2 cellular contexts compared by ENCODE assay signal in the genomic region with DNA sequence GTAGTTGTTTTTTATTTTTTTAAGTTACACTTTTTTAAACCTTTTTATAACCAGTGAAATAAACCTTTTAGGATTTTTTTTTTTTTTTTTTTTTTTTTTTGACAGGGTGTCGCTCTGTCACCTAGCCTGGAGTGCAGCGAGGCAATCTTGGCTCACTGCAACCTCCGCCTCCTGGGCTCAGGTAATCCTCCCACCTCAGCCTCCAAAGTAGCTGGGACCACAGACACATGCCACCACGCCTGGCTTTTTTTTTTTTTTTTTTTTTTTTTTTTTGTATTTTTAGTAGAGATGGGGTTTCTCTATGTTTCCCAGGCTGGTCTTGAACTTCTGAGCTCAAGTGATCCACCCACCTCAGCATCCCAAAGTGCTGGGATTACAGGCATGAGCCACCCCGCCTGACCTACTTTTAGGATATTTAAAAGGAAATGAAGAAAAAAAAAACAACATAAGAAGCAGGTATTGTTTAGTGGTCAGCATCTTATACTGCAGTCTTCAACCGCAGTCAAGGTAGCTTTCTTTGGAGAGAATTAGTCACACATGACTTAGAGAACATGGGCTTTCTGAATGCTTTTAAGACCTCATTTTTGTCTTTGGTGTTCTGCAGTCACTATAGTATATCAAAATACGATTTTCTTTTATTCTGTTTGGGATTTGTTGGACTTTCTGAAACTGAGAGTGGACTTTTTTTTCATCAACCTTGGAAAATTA.
TF ChIP-seq lines count a peak whose summit lies in the region.

No MANE protein-coding gene starts in this region.

TF ChIP-seq in A549, 52 proteins besides CTCF, POLR2A, EP300 and RAD21:
- no peak for TF ChIP-seq JUNB (IDR thresholded peaks at IDR 0.05)
- no peak for TF ChIP-seq PHF8 (IDR thresholded peaks at IDR 0.05; ENCODE audit: borderline replicate concordance, low read depth)
- TF ChIP-seq, protein P1, sequence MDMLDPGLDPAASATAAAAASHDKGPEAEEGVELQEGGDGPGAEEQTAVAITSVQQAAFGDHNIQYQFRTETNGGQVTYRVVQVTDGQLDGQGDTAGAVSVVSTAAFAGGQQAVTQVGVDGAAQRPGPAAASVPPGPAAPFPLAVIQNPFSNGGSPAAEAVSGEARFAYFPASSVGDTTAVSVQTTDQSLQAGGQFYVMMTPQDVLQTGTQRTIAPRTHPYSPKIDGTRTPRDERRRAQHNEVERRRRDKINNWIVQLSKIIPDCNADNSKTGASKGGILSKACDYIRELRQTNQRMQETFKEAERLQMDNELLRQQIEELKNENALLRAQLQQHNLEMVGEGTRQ (IDR thresholded peaks at IDR 0.05): no peak

TF ChIP-seq in HCT116, 20 proteins besides CTCF, POLR2A, EP300 and RAD21:
- no peak for TF ChIP-seq POLR2AphosphoS5 (IDR thresholded peaks at IDR 0.05; ENCODE audit: low read depth, low read length)
- no peak for TF ChIP-seq EZH2phosphoT487 (IDR thresholded peaks at IDR 0.05; ENCODE audit: borderline replicate concordance)
- no peak for TF ChIP-seq CBX3 (IDR thresholded peaks at IDR 0.05; ENCODE audit: low read depth)
- TF ChIP-seq, protein P2, sequence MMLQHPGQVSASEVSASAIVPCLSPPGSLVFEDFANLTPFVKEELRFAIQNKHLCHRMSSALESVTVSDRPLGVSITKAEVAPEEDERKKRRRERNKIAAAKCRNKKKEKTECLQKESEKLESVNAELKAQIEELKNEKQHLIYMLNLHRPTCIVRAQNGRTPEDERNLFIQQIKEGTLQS (IDR thresholded peaks at IDR 0.05): no peak
- TF ChIP-seq ELF1 (IDR thresholded peaks at IDR 0.05; ENCODE audit: borderline replicate concordance, low read depth): no peak
- no peak for TF ChIP-seq SRF (IDR thresholded peaks at IDR 0.05; ENCODE audit: low read depth)
